Comparison of ENCODE assay signal across 12 cellular contexts in the genomic region with DNA sequence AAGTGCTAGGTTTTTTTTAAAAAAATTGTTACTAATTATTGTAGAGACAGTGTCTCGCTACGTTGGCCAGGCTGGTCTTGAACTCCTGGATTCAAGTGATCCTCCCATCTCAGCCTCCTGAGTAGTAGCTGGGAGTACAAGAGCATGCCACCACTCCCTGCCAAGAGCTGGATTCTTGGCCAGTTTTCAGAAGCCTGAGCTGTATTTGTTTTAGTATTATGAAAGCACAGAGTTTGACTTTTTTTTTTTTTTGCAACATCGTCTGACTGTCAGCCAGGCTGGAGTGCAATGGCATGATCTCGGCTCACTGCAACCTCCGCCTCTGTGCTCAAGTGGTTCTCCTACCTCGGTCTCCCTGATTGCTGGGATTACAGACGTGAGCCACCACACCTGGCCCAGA. TPM values are rescaled to one million over a fixed set of nuclear protein-coding genes. Genes with fewer than 3 reads are reported as not detected.
A peak's percentile ranks its signal among the peaks of the same experiment; 100 is the strongest.
DNase-seq lines count a peak whose midpoint lies in the region; ATAC-seq and TF ChIP-seq lines count a peak whose summit lies in the region.
"Had no signal": no experiment of that assay in that cellular context is flagged by ENCODE, and none has a peak within 500 bp of the region (broad histone marks: within the 10 kb centered on the region; RNA-seq: fewer than 3 reads in every experiment).

No MANE protein-coding gene starts in this region.

- H3K4me1 ChIP-seq in SK-N-SH (ENCODE audit: control insufficient read depth in 1 of 2, insufficient read depth in 2 of 2, low read depth in 1 of 2, low read length in 1 of 2) (no peaks in the 10 kb centered on the region), thyroid gland (peaks cover 6 to 23% of the 10 kb centered on the region in 2 donors)
- H3K4me1 ChIP-seq: BE2C had no signal

- TF ChIP-seq EP300 in SK-N-SH (IDR thresholded peaks at IDR 0.05; ENCODE audit: borderline replicate concordance in 1 of 2, low read depth in 1 of 2, low read length in 1 of 2) = no peak

- H3F3A ChIP-seq in SK-N-SH (replicated peaks; ENCODE audit: insufficient read depth) = no peaks in the 10 kb centered on the region

- TF ChIP-seq CTCF in SK-N-SH (IDR thresholded peaks at IDR 0.05) (no peak), thyroid gland (IDR thresholded peaks at IDR 0.05) (no peak)

- CTCF ChIA-PET in SK-N-SH (lab: Yijun Ruan, JAX) = no interaction called here

- H3K9me3 Mint-ChIP-seq in activated naive CD8-positive, alpha-beta T cell treated with anti-CD3 and anti-CD28 coated beads, Interleukin-2, amount 10 ng/mL, durations not matched to agents 7 days and 5 days = no peaks in the 10 kb centered on the region
- no peaks in the 10 kb centered on the region for H3K9me3 Mint-ChIP-seq in immature natural killer cell
- H3K9me3 Mint-ChIP-seq in stimulated activated naive B cell treated with anti-CD40 and anti-IgM and Interleukin-4, amounts not matched to agents 10 μg/mL and 1 μg/mL and 100 μg/mL, for 72 hours = no peaks in the 10 kb centered on the region

- peak overlapping the region; percentile 51 for H3K27ac Mint-ChIP-seq in activated naive CD8-positive, alpha-beta T cell treated with anti-CD3 and anti-CD28 coated beads, Interleukin-2, amount 10 ng/mL, durations not matched to agents 7 days and 5 days
- H3K27ac Mint-ChIP-seq in immature natural killer cell = peak overlapping the region; percentile 84 to 90 (median 87)
- no peak overlapping the region for H3K27ac Mint-ChIP-seq in stimulated activated naive B cell treated with anti-CD40 and anti-IgM and Interleukin-4, amounts not matched to agents 10 μg/mL and 1 μg/mL and 100 μg/mL, for 72 hours

- no peak overlapping the region for H3K9ac ChIP-seq in SK-N-SH

- TF ChIP-seq RAD21 in SK-N-SH (IDR thresholded peaks at IDR 0.05; ENCODE audit: low read length) = no peak

- H3K9me2 ChIP-seq in SK-N-SH = no peaks in the 10 kb centered on the region

- H3K27ac ChIP-seq in SK-N-SH (ENCODE audit: low read depth in 2 of 2, low read length in 1 of 2) (no peak overlapping the region), thyroid gland (peak overlapping the region in 2 of 3 donors; percentile 55 to 61)

- POLR2A ChIA-PET in SK-N-SH (lab: Yijun Ruan, JAX) = interaction anchor here (0.7 kb wide), 1 partner anchor 13 kb away, joined by 3 read pairs; no protein-coding TSS in a partner anchor
- POLR2A ChIA-PET in activated naive CD8-positive, alpha-beta T cell treated with anti-CD3 and anti-CD28 coated beads, Interleukin-2, amount 10 ng/mL, durations not matched to agents 7 days and 5 days (lab: Charles Lee) = interaction anchor here (0.7 kb wide), 1 partner anchor 18 kb away, joined by 5 read pairs; no protein-coding TSS in a partner anchor

- no peak overlapping the region for H3K4me3 Mint-ChIP-seq in activated naive CD8-positive, alpha-beta T cell treated with anti-CD3 and anti-CD28 coated beads, Interleukin-2, amount 10 ng/mL, durations not matched to agents 7 days and 5 days
- peak overlapping the region; percentile 42 to 69 (median 66) for H3K4me3 Mint-ChIP-seq in immature natural killer cell
- no peak overlapping the region for H3K4me3 Mint-ChIP-seq in stimulated activated naive B cell treated with anti-CD40 and anti-IgM and Interleukin-4, amounts not matched to agents 10 μg/mL and 1 μg/mL and 100 μg/mL, for 72 hours

- peaks cover 18% of the 10 kb centered on the region for H3K36me3 Mint-ChIP-seq in activated naive CD8-positive, alpha-beta T cell treated with anti-CD3 and anti-CD28 coated beads, Interleukin-2, amount 10 ng/mL, durations not matched to agents 7 days and 5 days
- H3K36me3 Mint-ChIP-seq in immature natural killer cell = peaks cover 4 to 17% (median 9%) of the 10 kb centered on the region in 3 donors
- H3K36me3 Mint-ChIP-seq in stimulated activated naive B cell treated with anti-CD40 and anti-IgM and Interleukin-4, amounts not matched to agents 10 μg/mL and 1 μg/mL and 100 μg/mL, for 72 hours = peaks cover 27 to 39% of the 10 kb centered on the region in 2 donors

- intact Hi-C loops in thyroid gland (cut with DNase I) = no loop called here

- H3K4me1 Mint-ChIP-seq in activated naive CD8-positive, alpha-beta T cell treated with anti-CD3 and anti-CD28 coated beads, Interleukin-2, amount 10 ng/mL, durations not matched to agents 7 days and 5 days = peaks cover 18% of the 10 kb centered on the region
- peaks cover 25 to 32% of the 10 kb centered on the region in 2 donors for H3K4me1 Mint-ChIP-seq in immature natural killer cell
- H3K4me1 Mint-ChIP-seq in stimulated activated naive B cell treated with anti-CD40 and anti-IgM and Interleukin-4, amounts not matched to agents 10 μg/mL and 1 μg/mL and 100 μg/mL, for 72 hours = peaks cover 16 to 25% of the 10 kb centered on the region in 2 donors

- H3K27me3 ChIP-seq in SK-N-SH (ENCODE audit: insufficient read depth) (no peaks in the 10 kb centered on the region), thyroid gland (no peaks in the 10 kb centered on the region)
- H3K27me3 ChIP-seq: BE2C had no signal

- H3K4me2 ChIP-seq in SK-N-SH = no peak overlapping the region
- H3K4me2 ChIP-seq: smooth muscle cell had no signal

- H3K36me3 ChIP-seq in SK-N-SH (replicated peaks in 1 of 2; ENCODE audit: control insufficient read depth in 1 of 2, insufficient read depth in 2 of 2, low read length in 1 of 2) = peaks cover 6 to 11% of the 10 kb centered on the region in 2 experiments
- peaks cover 0 to 16% of the 10 kb centered on the region in 2 donors for H3K36me3 ChIP-seq in thyroid gland

- peaks cover 62% of the 10 kb centered on the region for H3K79me2 ChIP-seq in SK-N-SH (ENCODE audit: insufficient read depth)

- 83% methylated on average over 7 of the region's 7 CpGs for WGBS in SK-N-SH (ENCODE audit: low lambda C conversion rate)
- WGBS in thyroid gland, 2 donors = 39 to 41% methylated on average over 7 of the region's 7 CpGs

- H4K20me1 ChIP-seq in SK-N-SH (ENCODE audit: insufficient read depth) = no peaks in the 10 kb centered on the region

- H3K9me3 ChIP-seq in SK-N-SH (no peaks in the 10 kb centered on the region), thyroid gland (no peaks in the 10 kb centered on the region)
- H3K9me3 ChIP-seq: BE2C had no signal

- TF ChIP-seq POLR2A in thyroid gland (IDR thresholded peaks at IDR 0.05) = no peak

- H3K4me3 ChIP-seq in SK-N-SH (ENCODE audit: low read depth in 2 of 2, low read length in 1 of 2) = no peak overlapping the region
- H3K4me3 ChIP-seq in thyroid gland (replicated peaks in 1 of 3) = no peak overlapping the region
- H3K4me3 ChIP-seq: smooth muscle cell had no signal

- H3K27me3 Mint-ChIP-seq in activated naive CD8-positive, alpha-beta T cell treated with anti-CD3 and anti-CD28 coated beads, Interleukin-2, amount 10 ng/mL, durations not matched to agents 7 days and 5 days = no peaks in the 10 kb centered on the region
- H3K27me3 Mint-ChIP-seq in immature natural killer cell (ENCODE audit: low read depth in 3 of 3) = peaks cover 0 to 4% (median 0%) of the 10 kb centered on the region in 3 donors
- H3K27me3 Mint-ChIP-seq in stimulated activated naive B cell treated with anti-CD40 and anti-IgM and Interleukin-4, amounts not matched to agents 10 μg/mL and 1 μg/mL and 100 μg/mL, for 72 hours = no peaks in the 10 kb centered on the region

- ATAC-seq in SK-N-SH treated with all-trans-retinoic acid at 6 μM for 48 hours = no peak; the same call in 2 of the 3 replicates
- ATAC-seq in activated naive CD8-positive, alpha-beta T cell treated with anti-CD3 and anti-CD28 coated beads, Interleukin-2, amount 10 ng/mL, durations not matched to agents 7 days and 5 days (ENCODE audit: low read depth) = no peak
- ATAC-seq in GM21528 (IDR thresholded peaks at IDR 0.05; ENCODE audit: low FRiP score, unreplicated experiment) = no peak
- no peak for ATAC-seq in stimulated activated naive B cell treated with anti-CD40 and anti-IgM and Interleukin-4, amounts not matched to agents 10 μg/mL and 1 μg/mL and 100 μg/mL, for 72 hours (replicated peaks)

- DNase-seq in SK-N-SH (no peak), immature natural killer cell (no peak), thyroid gland (peak; percentile 75 to 84), MV-4-11 (lab: John Stamatoyannopoulos, UW) (no peak)
- no peak for DNase-seq in activated naive CD8-positive, alpha-beta T cell treated with anti-CD3 and anti-CD28 coated beads, Interleukin-2, amount 10 ng/mL, durations not matched to agents 7 days and 5 days
- no peak for DNase-seq in stimulated activated naive B cell treated with anti-CD40 and anti-IgM and Interleukin-4, amounts not matched to agents 10 μg/mL and 1 μg/mL and 100 μg/mL, for 72 hours
- DNase-seq: BE2C, KG1, trophoblast cell had no signal

- no peak overlapping the region for H2AFZ ChIP-seq in SK-N-SH (ENCODE audit: low read depth)

TF ChIP-seq in SK-N-SH, 30 proteins besides CTCF, POLR2A, EP300 and RAD21:
- TF ChIP-seq NFIC (IDR thresholded peaks at IDR 0.05; ENCODE audit: borderline replicate concordance) = no peak

RNA-seq across cellular contexts. Expression of a gene that starts 7.0 kb away (rescaled TPM):
- polyA plus RNA-seq in SK-N-SH (2012; rRNA removed) (32.2 and 34.7 TPM in 2 replicates), immature natural killer cell (10 to 100 TPM; 45.8 to 58.4 (median 49.9) TPM)
- 13.8 and 22.3 TPM in 2 replicates for polyA plus RNA-seq in SK-N-SH (2012; cell fraction: cytosol; rRNA removed)
- 30.9 and 32.2 TPM in 2 replicates for polyA plus RNA-seq in SK-N-SH (2012; cell fraction: nucleus; rRNA removed)
- total RNA-seq in activated naive CD8-positive, alpha-beta T cell treated with anti-CD3 and anti-CD28 coated beads, Interleukin-2, amount 10 ng/mL, durations not matched to agents 7 days and 5 days = 10 to 100 TPM; 23.3 to 26.2 TPM
- total RNA-seq in thyroid gland = 10 to 100 TPM; 33.1 to 60.0 (median 46.1) TPM

RNA-seq across cellular contexts. Expression of a gene that starts 7.1 kb away (rescaled TPM):
- polyA plus RNA-seq in SK-N-SH (2012; rRNA removed) (56.3 and 74.9 TPM in 2 replicates), immature natural killer cell (10 to 100 TPM in 1 of 3 donors, 1 to 10 TPM in 2; 7.4 to 19.4 (median 7.9) TPM)
- 22.0 and 27.1 TPM in 2 replicates for polyA plus RNA-seq in SK-N-SH (2012; cell fraction: cytosol; rRNA removed)
- 274 and 332 TPM in 2 replicates for polyA plus RNA-seq in SK-N-SH (2012; cell fraction: nucleus; rRNA removed)
- total RNA-seq in activated naive CD8-positive, alpha-beta T cell treated with anti-CD3 and anti-CD28 coated beads, Interleukin-2, amount 10 ng/mL, durations not matched to agents 7 days and 5 days = 100 to 1,000 TPM; 150 to 155 TPM
- total RNA-seq in thyroid gland = 10 to 100 TPM; 70.3 to 93.5 (median 82.2) TPM

RNA-seq across cellular contexts. Expression of a gene that starts 23.4 kb away (rescaled TPM):
- polyA plus RNA-seq in SK-N-SH (2012; rRNA removed) = 4.3 and 6.1 TPM in 2 replicates
- 2.8 and 4.3 TPM in 2 replicates for polyA plus RNA-seq in SK-N-SH (2012; cell fraction: cytosol; rRNA removed)
- 16.9 and 18.8 TPM in 2 replicates for polyA plus RNA-seq in SK-N-SH (2012; cell fraction: nucleus; rRNA removed)
- total RNA-seq in activated naive CD8-positive, alpha-beta T cell treated with anti-CD3 and anti-CD28 coated beads, Interleukin-2, amount 10 ng/mL, durations not matched to agents 7 days and 5 days = 10 to 100 TPM; 20.4 to 22.0 TPM
- 10 to 100 TPM; 10.4 to 24.8 (median 12.9) TPM for polyA plus RNA-seq in immature natural killer cell
- total RNA-seq in thyroid gland = 10 to 100 TPM; 28.0 to 43.9 (median 33.9) TPM

Comparison
In these comparisons a context has a peak if more than half of its experiments do, and no peak if none do; other contexts are left out.
1. DNase-seq: peak in thyroid gland (2 of 2); none in SK-N-SH (single experiment), activated naive CD8-positive, alpha-beta T cell treated with anti-CD3 and anti-CD28 coated beads, Interleukin-2, amount 10 ng/mL, durations not matched to agents 7 days and 5 days (single experiment), immature natural killer cell (0 of 3), MV-4-11 (single experiment) and stimulated activated naive B cell treated with anti-CD40 and anti-IgM and Interleukin-4, amounts not matched to agents 10 μg/mL and 1 μg/mL and 100 μg/mL, for 72 hours (single experiment).
2. H3K27ac ChIP-seq: peak in thyroid gland (2 of 3); none in SK-N-SH (0 of 2).
3. H3K4me3 Mint-ChIP-seq: peak in immature natural killer cell (5 of 5); none in activated naive CD8-positive, alpha-beta T cell treated with anti-CD3 and anti-CD28 coated beads, Interleukin-2, amount 10 ng/mL, durations not matched to agents 7 days and 5 days (single experiment) and stimulated activated naive B cell treated with anti-CD40 and anti-IgM and Interleukin-4, amounts not matched to agents 10 μg/mL and 1 μg/mL and 100 μg/mL, for 72 hours (0 of 2).